Comparison of ENCODE assay signal across 1 cellular context in genomic region chr4:137495578-137495977, GRCh38.
TF ChIP-seq lines count a peak whose summit lies in the region.

No MANE protein-coding gene starts in this region.

TF ChIP-seq in GM23338, 12 proteins besides CTCF, POLR2A, EP300 and RAD21 (continued from another document):
- no peak for TF ChIP-seq ZNF331 (CRISPR knock-in tag; IDR thresholded peaks at IDR 0.05; ENCODE audit: low read depth)
- TF ChIP-seq EZH2phosphoT487 (IDR thresholded peaks at IDR 0.05; ENCODE audit: unreplicated experiment), result no peak
- no peak for TF ChIP-seq ZNF462 (CRISPR knock-in tag; IDR thresholded peaks at IDR 0.05)
- TF ChIP-seq ETS1 (IDR thresholded peaks at IDR 0.05), result no peak
- TF ChIP-seq CREB1 (CRISPR knock-in tag; IDR thresholded peaks at IDR 0.05; ENCODE audit: low read depth), result no peak
